Comparison of ENCODE assay signal across 18 cellular contexts in the genomic region with DNA sequence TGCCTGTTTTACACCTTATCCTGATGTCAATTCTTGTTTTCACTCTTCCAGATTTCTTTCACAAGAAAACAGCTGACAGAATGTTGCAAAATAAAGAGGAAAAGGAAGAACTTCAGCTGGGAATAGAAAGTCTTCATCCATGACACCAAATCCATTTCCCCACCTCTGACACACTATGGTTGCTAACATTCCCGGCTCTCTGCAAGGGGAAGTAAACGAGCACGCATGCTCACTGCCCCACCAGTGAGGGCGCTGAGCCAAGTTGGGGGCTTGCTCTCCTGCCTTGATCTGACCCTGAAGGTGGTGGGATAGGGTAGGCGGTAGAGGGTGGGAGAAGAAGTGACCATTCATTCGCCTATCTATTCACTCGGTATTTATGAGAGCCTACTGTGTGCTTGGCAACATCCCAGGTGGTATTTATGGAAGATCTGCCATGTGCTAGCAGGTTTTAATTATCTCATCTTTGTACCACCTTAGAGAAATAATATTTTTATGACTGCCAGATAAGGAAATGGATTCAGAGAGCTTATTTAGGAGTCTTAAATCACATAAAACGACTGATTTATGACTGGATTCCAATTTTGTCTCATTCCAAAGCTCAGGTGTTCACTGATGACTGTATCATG.
DNase-seq lines count a peak whose midpoint lies in the region; ATAC-seq and TF ChIP-seq lines count a peak whose summit lies in the region.
"Had no signal": no experiment of that assay in that cellular context is flagged by ENCODE, and none has a peak within 500 bp of the region (broad histone marks: within the 10 kb centered on the region; RNA-seq: fewer than 3 reads in every experiment).

No MANE protein-coding gene starts in this region.

- no peaks in the 10 kb centered on the region for H3K9me2 ChIP-seq in GM23338 (ENCODE audit: insufficient read depth)

- WGBS in suprapubic skin, result 87% methylated on average over 8 of the region's 8 CpGs

- H2AFZ ChIP-seq in GM23338 (no peak overlapping the region), neural progenitor cell (replicated peaks) (no peak overlapping the region)

- no peaks in the 10 kb centered on the region for H3K9me3 ChIP-seq in neural progenitor cell (ENCODE audit: low read depth)
- H3K9me3 ChIP-seq in suprapubic skin, result no peaks in the 10 kb centered on the region

- DNase-seq in GM23338 (ENCODE audit: low spot score) (peak; percentile 50), HEK293T (ENCODE audit: extremely low spot score) (no peak), WTC11 (ENCODE audit: low spot score) (peak; percentile 38), neural progenitor cell (ENCODE audit: low spot score) (no peak), suprapubic skin (ENCODE audit: low spot score in 2 of 2) (no peak), NCI-H2171 (lab: John Stamatoyannopoulos, UW) (no peak)
- no peak for DNase-seq in naive thymus-derived CD8-positive, alpha-beta T cell
- DNase-seq in activated effector memory CD4-positive, alpha-beta T cell treated with Interleukin-2 at 50 U/mL for 16 hours, result no peak
- DNase-seq: DMS53, EL, GF-D8, GOT3, NCI-H1417 treated with DMSO at 0.1 percent for 48 hours, NCI-H187 treated with DMSO at 0.1 percent for 48 hours, NCI-H524 treated with DMSO at 0.1 percent for 48 hours, Right ventricle myocardium superior had no signal

- H3K27me3 Mint-ChIP-seq in GM23338 (ENCODE audit: insufficient read depth, low read depth, poor library complexity) (peaks cover 4% of the 10 kb centered on the region), WTC11 (ENCODE audit: low read depth) (no peaks in the 10 kb centered on the region), neural progenitor cell (ENCODE audit: insufficient read depth, low read depth) (no peaks in the 10 kb centered on the region)
- H3K27me3 Mint-ChIP-seq in naive thymus-derived CD8-positive, alpha-beta T cell, result no peaks in the 10 kb centered on the region

- CTCF ChIA-PET in HEK293T (lab: Yijun Ruan, JAX), result no interaction called here
- CTCF ChIA-PET in WTC11 (lab: Charles Lee), result no interaction called here

- no peak overlapping the region for H3K4me2 ChIP-seq in GM23338
- no peak overlapping the region for H3K4me2 ChIP-seq in neural progenitor cell

- peak; percentile 92 for ATAC-seq in GM23338
- ATAC-seq in WTC11, result peak; percentile 96
- no peak for ATAC-seq in naive thymus-derived CD8-positive, alpha-beta T cell

- no peaks in the 10 kb centered on the region for H3K27me3 ChIP-seq in GM23338 (ENCODE audit: insufficient read depth)
- no peaks in the 10 kb centered on the region for H3K27me3 ChIP-seq in neural progenitor cell
- H3K27me3 ChIP-seq in suprapubic skin, result no peaks in the 10 kb centered on the region

- H3K4me3 Mint-ChIP-seq in GM23338, result no peak overlapping the region
- no peak overlapping the region for H3K4me3 Mint-ChIP-seq in WTC11
- no peak overlapping the region for H3K4me3 Mint-ChIP-seq in neural progenitor cell
- no peak overlapping the region for H3K4me3 Mint-ChIP-seq in naive thymus-derived CD8-positive, alpha-beta T cell

- H3K4me3 ChIP-seq in GM23338, result no peak overlapping the region
- H3K4me3 ChIP-seq in neural progenitor cell, result no peak overlapping the region
- no peak overlapping the region for H3K4me3 ChIP-seq in suprapubic skin

- H3K4me1 Mint-ChIP-seq in GM23338, result peaks cover 20% of the 10 kb centered on the region
- H3K4me1 Mint-ChIP-seq in WTC11, result peaks cover 22% of the 10 kb centered on the region
- peaks cover 1% of the 10 kb centered on the region for H3K4me1 Mint-ChIP-seq in neural progenitor cell
- peaks cover 0 to 5% (median 1%) of the 10 kb centered on the region in 4 donors for H3K4me1 Mint-ChIP-seq in naive thymus-derived CD8-positive, alpha-beta T cell

- H3K36me3 Mint-ChIP-seq in GM23338 (ENCODE audit: low read depth) (no peaks in the 10 kb centered on the region), WTC11 (no peaks in the 10 kb centered on the region), neural progenitor cell (no peaks in the 10 kb centered on the region)
- H3K36me3 Mint-ChIP-seq in naive thymus-derived CD8-positive, alpha-beta T cell, result peaks cover 0 to 9% (median 0%) of the 10 kb centered on the region in 3 donors

- no peak overlapping the region for H3K9ac ChIP-seq in neural progenitor cell

- H3K4me1 ChIP-seq in GM23338 (ENCODE audit: insufficient read depth) (peaks cover 16% of the 10 kb centered on the region), neural progenitor cell (peaks cover 9% of the 10 kb centered on the region), suprapubic skin (peaks cover 3% of the 10 kb centered on the region)

- no peak for TF ChIP-seq EP300 in suprapubic skin (IDR thresholded peaks at IDR 0.05)

- no peaks in the 10 kb centered on the region for H3K36me3 ChIP-seq in GM23338 (ENCODE audit: insufficient read depth)
- no peaks in the 10 kb centered on the region for H3K36me3 ChIP-seq in neural progenitor cell
- H3K36me3 ChIP-seq in suprapubic skin, result no peaks in the 10 kb centered on the region

- no peaks in the 10 kb centered on the region for H3K9me3 Mint-ChIP-seq in GM23338
- H3K9me3 Mint-ChIP-seq in WTC11, result no peaks in the 10 kb centered on the region
- H3K9me3 Mint-ChIP-seq in neural progenitor cell, result no peaks in the 10 kb centered on the region
- H3K9me3 Mint-ChIP-seq in naive thymus-derived CD8-positive, alpha-beta T cell, result no peaks in the 10 kb centered on the region

- TF ChIP-seq CTCF in GM23338 (conservative IDR thresholded peaks at IDR 0.05; ENCODE audit: low read depth in 2 of 2), result peak; percentile 31 to 51; a peak in 3 of 4 replicates
- no peak for TF ChIP-seq CTCF in WTC11 (IDR thresholded peaks at IDR 0.05)
- TF ChIP-seq CTCF in neural progenitor cell (IDR thresholded peaks at IDR 0.05), result peak; percentile 17
- no peak for TF ChIP-seq CTCF in suprapubic skin (IDR thresholded peaks at IDR 0.05)

- H3F3A ChIP-seq in GM23338 (replicated peaks; ENCODE audit: low read depth) (no peaks in the 10 kb centered on the region), neural progenitor cell (ENCODE audit: low read depth) (no peaks in the 10 kb centered on the region)

- no peaks in the 10 kb centered on the region for H3K79me2 ChIP-seq in GM23338 (replicated peaks; ENCODE audit: insufficient read depth)
- no peaks in the 10 kb centered on the region for H3K79me2 ChIP-seq in neural progenitor cell (ENCODE audit: low read depth)

- POLR2A ChIA-PET in HEK293T (lab: Yijun Ruan, JAX) (interaction anchor here (0.6 kb wide), 1 partner anchor 11 kb away, joined by 3 read pairs; no protein-coding TSS in a partner anchor), WTC11 (lab: Charles Lee) (no interaction called here)
- POLR2A ChIA-PET in naive thymus-derived CD8-positive, alpha-beta T cell (lab: Charles Lee), result no interaction called here

- no peak overlapping the region for H3K27ac ChIP-seq in GM23338 (ENCODE audit: low read depth)
- no peak overlapping the region for H3K27ac ChIP-seq in neural progenitor cell
- H3K27ac ChIP-seq in suprapubic skin, result no peak overlapping the region
- H3K27ac ChIP-seq: C4-2B, HL-60 had no signal

- no peak for TF ChIP-seq POLR2A in suprapubic skin (IDR thresholded peaks at IDR 0.05)

- no peak overlapping the region for H3K27ac Mint-ChIP-seq in GM23338
- no peak overlapping the region for H3K27ac Mint-ChIP-seq in WTC11
- H3K27ac Mint-ChIP-seq in neural progenitor cell, result no peak overlapping the region
- H3K27ac Mint-ChIP-seq in naive thymus-derived CD8-positive, alpha-beta T cell, result peak overlapping the region in 1 of 10 donors; percentile 7

- H4K20me1 ChIP-seq in GM23338 (replicated peaks; ENCODE audit: insufficient read depth) (no peaks in the 10 kb centered on the region), neural progenitor cell (ENCODE audit: low read depth) (no peaks in the 10 kb centered on the region)

TF ChIP-seq in GM23338, 12 proteins besides CTCF, POLR2A, EP300 and RAD21 (continues in another document):
- TF ChIP-seq EZH2 (IDR thresholded peaks at IDR 0.05; ENCODE audit: low read depth, unreplicated experiment), result no peak
- TF ChIP-seq ZNF114 (CRISPR knock-in tag; IDR thresholded peaks at IDR 0.05), result no peak
- TF ChIP-seq STAT1 (IDR thresholded peaks at IDR 0.05; ENCODE audit: unreplicated experiment), result no peak
- no peak for TF ChIP-seq NANOG (IDR thresholded peaks at IDR 0.05; ENCODE audit: borderline replicate concordance)

TF ChIP-seq in HEK293T, 16 proteins besides CTCF, POLR2A, EP300 and RAD21:
- TF ChIP-seq L3MBTL2 (conservative IDR thresholded peaks at IDR 0.05) (peak; percentile 57), FOXA1 (IDR thresholded peaks at IDR 0.05) (no peak), FOXM1 (IDR thresholded peaks at IDR 0.05; ENCODE audit: borderline replicate concordance) (no peak), ELF4 (IDR thresholded peaks at IDR 0.05) (no peak)
- TF ChIP-seq, protein P1, sequence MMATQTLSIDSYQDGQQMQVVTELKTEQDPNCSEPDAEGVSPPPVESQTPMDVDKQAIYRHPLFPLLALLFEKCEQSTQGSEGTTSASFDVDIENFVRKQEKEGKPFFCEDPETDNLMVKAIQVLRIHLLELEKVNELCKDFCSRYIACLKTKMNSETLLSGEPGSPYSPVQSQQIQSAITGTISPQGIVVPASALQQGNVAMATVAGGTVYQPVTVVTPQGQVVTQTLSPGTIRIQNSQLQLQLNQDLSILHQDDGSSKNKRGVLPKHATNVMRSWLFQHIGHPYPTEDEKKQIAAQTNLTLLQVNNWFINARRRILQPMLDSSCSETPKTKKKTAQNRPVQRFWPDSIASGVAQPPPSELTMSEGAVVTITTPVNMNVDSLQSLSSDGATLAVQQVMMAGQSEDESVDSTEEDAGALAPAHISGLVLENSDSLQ (IDR thresholded peaks at IDR 0.05), result peak; percentile 77

TF ChIP-seq in WTC11, 78 proteins besides CTCF, POLR2A, EP300 and RAD21 (continues in another document):
- no peak for TF ChIP-seq KAT7 (CRISPR knock-in tag; IDR thresholded peaks at IDR 0.05; ENCODE audit: borderline replicate concordance)
- no peak for TF ChIP-seq SMAD4 (CRISPR knock-in tag; IDR thresholded peaks at IDR 0.05)

Comparison
In these comparisons a context has a peak if more than half of its experiments do, and no peak if none do; other contexts are left out.
1. ATAC-seq: peak in GM23338 (single experiment) and WTC11 (single experiment); none in naive thymus-derived CD8-positive, alpha-beta T cell (0 of 2).
2. DNase-seq: peak in GM23338 (single experiment) and WTC11 (single experiment); none in HEK293T (single experiment), neural progenitor cell (single experiment), suprapubic skin (0 of 2), naive thymus-derived CD8-positive, alpha-beta T cell (0 of 10), NCI-H2171 (single experiment) and activated effector memory CD4-positive, alpha-beta T cell treated with Interleukin-2 at 50 U/mL for 16 hours (single experiment).
3. CTCF ChIP-seq: peak in GM23338 (2 of 2) and neural progenitor cell (single experiment); none in WTC11 (single experiment) and suprapubic skin (0 of 2).